ENCODE assay signal across 18 cellular contexts in the genomic region with DNA sequence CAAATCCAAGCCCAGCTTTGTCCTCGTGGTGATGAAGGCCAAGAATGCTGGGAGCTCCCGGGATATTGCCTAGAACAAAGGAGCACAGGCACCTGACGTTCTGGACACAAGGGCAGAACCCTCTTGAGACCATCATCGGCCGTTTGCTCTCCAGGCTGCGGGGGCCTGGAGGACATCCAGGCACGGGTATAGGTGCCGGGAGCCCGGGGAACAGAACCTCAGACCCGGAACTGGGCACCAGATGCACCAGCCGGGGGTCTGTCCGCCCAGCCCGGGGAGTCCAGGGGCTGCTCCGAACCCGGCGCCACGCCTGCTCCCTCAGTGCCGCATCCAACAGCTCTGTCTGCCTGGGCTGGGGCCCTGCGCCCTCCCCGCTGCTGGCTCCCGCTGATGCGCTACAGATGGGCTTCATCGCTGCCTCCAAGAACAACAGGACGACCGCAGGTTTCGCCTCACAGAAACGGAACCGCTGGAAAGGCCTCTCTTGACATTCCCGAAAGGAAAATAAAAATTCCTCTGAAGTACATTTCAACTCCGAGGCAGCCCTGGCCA.
A peak's percentile ranks its signal among the peaks of the same experiment; 100 is the strongest.
DNase-seq lines count a peak whose midpoint lies in the region; ATAC-seq and TF ChIP-seq lines count a peak whose summit lies in the region.
"Had no signal": no experiment of that assay in that cellular context is flagged by ENCODE, and none has a peak within 500 bp of the region (broad histone marks: within the 10 kb centered on the region; RNA-seq: fewer than 3 reads in every experiment).

No MANE protein-coding gene starts in this region.

- H3K4me1 Mint-ChIP-seq in nephron = peaks cover 56% of the 10 kb centered on the region
- H3K4me1 Mint-ChIP-seq: CD4-positive, CD25-positive, alpha-beta regulatory T cell had no signal

- no peaks in the 10 kb centered on the region for H3K27me3 ChIP-seq in upper lobe of left lung

- H3K4me3 Mint-ChIP-seq in nephron = peak overlapping the region in 1 of 3 experiments; percentile 34
- H3K4me3 Mint-ChIP-seq: activated naive CD4-positive, alpha-beta T cell treated with anti-CD3 and anti-CD28 coated beads for 36 hours; brain; CD4-positive, CD25-positive, alpha-beta regulatory T cell had no signal

- no peak for ATAC-seq in activated CD4-positive, CD25-positive, alpha-beta regulatory T cell treated with anti-CD3 and anti-CD28 coated beads, Interleukin-2, amount 50 U/mL, for 24 hours
- ATAC-seq in upper lobe of left lung (ENCODE audit: low FRiP score in 2 of 2) (peak in 1 of 2 donors; percentile 56), GM18909 (IDR thresholded peaks at IDR 0.05; ENCODE audit: poor library complexity, unreplicated experiment) (no peak)

- H3K27ac ChIP-seq in upper lobe of left lung = peak overlapping the region in 1 of 4 donors; percentile 7
- H3K27ac ChIP-seq: parathyroid adenoma, SK-N-MC had no signal

- H3K27me3 Mint-ChIP-seq in nephron (ENCODE audit: low read depth) = no peaks in the 10 kb centered on the region

- H3K36me3 Mint-ChIP-seq in nephron (ENCODE audit: low read depth) = no peaks in the 10 kb centered on the region
- H3K36me3 Mint-ChIP-seq: brain; CD4-positive, CD25-positive, alpha-beta regulatory T cell had no signal

- no peak for TF ChIP-seq POLR2A in upper lobe of left lung (IDR thresholded peaks at IDR 0.05)

- H3K4me3 ChIP-seq in upper lobe of left lung = no peak overlapping the region
- H3K4me3 ChIP-seq: SK-N-MC had no signal

- TF ChIP-seq EP300 in upper lobe of left lung (IDR thresholded peaks at IDR 0.05) = no peak

- H3K9me3 ChIP-seq in upper lobe of left lung = no peaks in the 10 kb centered on the region

- WGBS in upper lobe of left lung, 2 donors = 89 to 98% methylated on average over 9 to 29 of the region's 30 CpGs

- H3K9me3 Mint-ChIP-seq in nephron = no peaks in the 10 kb centered on the region
- H3K9me3 Mint-ChIP-seq: activated naive CD4-positive, alpha-beta T cell treated with anti-CD3 and anti-CD28 coated beads for 36 hours; brain; CD4-positive, CD25-positive, alpha-beta regulatory T cell had no signal

- H3K36me3 ChIP-seq in upper lobe of left lung = no peaks in the 10 kb centered on the region

- peaks cover 0 to 8% (median 2%) of the 10 kb centered on the region in 4 donors for H3K4me1 ChIP-seq in upper lobe of left lung
- H3K4me1 ChIP-seq: parathyroid adenoma had no signal

- no peak for TF ChIP-seq CTCF in nephron (IDR thresholded peaks at IDR 0.05; ENCODE audit: unreplicated experiment in 3 of 3)
- no peak for TF ChIP-seq CTCF in upper lobe of left lung (IDR thresholded peaks at IDR 0.05)

- peak; percentile 21 for DNase-seq in activated CD4-positive, CD25-positive, alpha-beta regulatory T cell treated with anti-CD3 and anti-CD28 coated beads, Interleukin-2, amount 50 U/mL, for 72 hours
- DNase-seq in fibroblast of gingiva (ENCODE audit: low read depth) (peak; percentile 18), upper lobe of left lung (peak; percentile 18 to 77), NCI-H1436 treated with DMSO at 0.1 percent for 48 hours (lab: John Stamatoyannopoulos, UW) (no peak), NCI-H1930 (lab: John Stamatoyannopoulos, UW) (no peak)
- DNase-seq: 8988T; activated naive CD4-positive, alpha-beta T cell treated with anti-CD3 and anti-CD28 coated beads for 36 hours; CD4-positive, CD25-positive, alpha-beta regulatory T cell; KBM-7; NCI-H1105 treated with DMSO at 0.1 percent for 48 hours; NCI-H446 treated with DMSO at 0.1 percent for 48 hours; stimulated activated CD4-positive, alpha-beta T cell treated with anti-CD3 and anti-CD28 coated beads, Interleukin-15, amount 100 ng/mL, for 24 hours had no signal

- H3K27ac Mint-ChIP-seq in nephron = peak overlapping the region; percentile 35 to 96 (median 96)
- H3K27ac Mint-ChIP-seq: activated naive CD4-positive, alpha-beta T cell treated with anti-CD3 and anti-CD28 coated beads for 36 hours had no signal

Comparison
In these comparisons a context has a peak if more than half of its experiments do, and no peak if none do; other contexts are left out.
1. DNase-seq: peak in activated CD4-positive, CD25-positive, alpha-beta regulatory T cell treated with anti-CD3 and anti-CD28 coated beads, Interleukin-2, amount 50 U/mL, for 72 hours (single experiment), fibroblast of gingiva (single experiment) and upper lobe of left lung (2 of 2); none in NCI-H1436 treated with DMSO at 0.1 percent for 48 hours (single experiment) and NCI-H1930 (0 of 2).